ENCODE assay signal across 1 cellular context in genomic region chr7:137962875-137963507, GRCh38.
TF ChIP-seq lines count a peak whose summit lies in the region.

No MANE protein-coding gene starts in this region.

TF ChIP-seq in K562, 482 proteins besides CTCF, POLR2A, EP300 and RAD21 (continued from another document and continues in another):
- TF ChIP-seq BCLAF1 (IDR thresholded peaks at IDR 0.05; ENCODE audit: borderline replicate concordance in 1 of 2, control insufficient read depth in 1 of 2, low read depth in 2 of 2, low read length in 1 of 2): 0 out of 4 replicates have a peak, but pooled peaks of 1 of the 2 experiments have one; percentile 15
- no peak for TF ChIP-seq SMC3 (conservative IDR thresholded peaks at IDR 0.05; ENCODE audit: insufficient read depth, low read depth, low read length)
- no peak for TF ChIP-seq ZZZ3 (IDR thresholded peaks at IDR 0.05)
- no peak for TF ChIP-seq HDAC6 (IDR thresholded peaks at IDR 0.05; ENCODE audit: low read depth, low read length)
- TF ChIP-seq PML (IDR thresholded peaks at IDR 0.05; ENCODE audit: low read length): peak; percentile 98
- TF ChIP-seq THAP12 (CRISPR knock-in tag; IDR thresholded peaks at IDR 0.05): no peak
- TF ChIP-seq HNRNPLL (IDR thresholded peaks at IDR 0.05; ENCODE audit: low read depth, low read length, poor library complexity, severe bottlenecking): peak; percentile 40
- no peak for TF ChIP-seq ZNF140 (CRISPR knock-in tag; IDR thresholded peaks at IDR 0.05)
- TF ChIP-seq PBX2 (CRISPR knock-in tag; IDR thresholded peaks at IDR 0.05; ENCODE audit: low read depth): no peak
- TF ChIP-seq PBX2 (tag; conservative IDR thresholded peaks at IDR 0.05; ENCODE audit: low read depth): no peak
- TF ChIP-seq ZNF277 (CRISPR knock-in tag; IDR thresholded peaks at IDR 0.05; ENCODE audit: borderline replicate concordance): no peak
- 0 out of 2 replicates have a peak, but pooled peaks have one; percentile 10 for TF ChIP-seq HBP1 (CRISPR knock-in tag; IDR thresholded peaks at IDR 0.05)
- 0 out of 2 replicates have a peak, but pooled peaks have one; percentile 25 for TF ChIP-seq THRB (CRISPR knock-in tag; conservative IDR thresholded peaks at IDR 0.05)
- peak; percentile 95 for TF ChIP-seq ARID3A (IDR thresholded peaks at IDR 0.05; ENCODE audit: borderline replicate concordance, low read depth, low read length)
- TF ChIP-seq SPI1 (IDR thresholded peaks at IDR 0.05; ENCODE audit: borderline replicate concordance, low read depth, low read length): no peak
- no peak for TF ChIP-seq MLX (CRISPR knock-in tag; conservative IDR thresholded peaks at IDR 0.05)
- no peak; the same call in 1 of the 2 replicates for TF ChIP-seq XRCC5 (IDR thresholded peaks at IDR 0.05; ENCODE audit: low read depth, low read length)
- no peak for TF ChIP-seq ELK3 (CRISPR knock-in tag; IDR thresholded peaks at IDR 0.05)
- TF ChIP-seq ZNF586 (CRISPR knock-in tag; conservative IDR thresholded peaks at IDR 0.05): no peak
- no peak for TF ChIP-seq ZNF444 (CRISPR knock-in tag; IDR thresholded peaks at IDR 0.05)
- peak; percentile 94 for TF ChIP-seq MTA1 (IDR thresholded peaks at IDR 0.05; ENCODE audit: borderline replicate concordance)
- no peak for TF ChIP-seq ASH1L (IDR thresholded peaks at IDR 0.05; ENCODE audit: borderline replicate concordance, low read depth, partially characterized antibody)
- TF ChIP-seq MEIS2 (IDR thresholded peaks at IDR 0.05; ENCODE audit: partially characterized antibody): peak; percentile 84
- TF ChIP-seq HMG20B (CRISPR knock-in tag; IDR thresholded peaks at IDR 0.05): no peak
- peak; percentile 18 for TF ChIP-seq TBP (optimal IDR thresholded peaks at IDR 0.05; ENCODE audit: low read depth, low read length)
- TF ChIP-seq ZNF354B (CRISPR knock-in tag; IDR thresholded peaks at IDR 0.05): no peak
- TF ChIP-seq PHF8 (IDR thresholded peaks at IDR 0.05; ENCODE audit: borderline replicate concordance, low read length): no peak
- no peak for TF ChIP-seq KDM2B (CRISPR knock-in tag; IDR thresholded peaks at IDR 0.05)
- TF ChIP-seq TRIM28 (IDR thresholded peaks at IDR 0.05): peak; percentile 73; the same call in 1 of the 2 replicates
- TF ChIP-seq L3MBTL2 (IDR thresholded peaks at IDR 0.05): no peak; the same call in 1 of the 2 replicates
- peak; percentile 72 for TF ChIP-seq MAFF (IDR thresholded peaks at IDR 0.05; ENCODE audit: low read length)
- TF ChIP-seq HMBOX1 (IDR thresholded peaks at IDR 0.05): peak; percentile 89
- peak; percentile 93 for TF ChIP-seq ZNF395 (CRISPR knock-in tag; IDR thresholded peaks at IDR 0.05)
- peak; percentile 94 for TF ChIP-seq MTA3 (IDR thresholded peaks at IDR 0.05; ENCODE audit: borderline replicate concordance)
- TF ChIP-seq CTBP1 (IDR thresholded peaks at IDR 0.05; ENCODE audit: borderline replicate concordance): peak; percentile 100
- TF ChIP-seq ZNF24 (IDR thresholded peaks at IDR 0.05): peak; percentile 45; the same call in 1 of the 2 replicates
- TF ChIP-seq SP2 (IDR thresholded peaks at IDR 0.05; ENCODE audit: extremely low read depth, low read depth, low read length, poor library complexity, severe bottlenecking): no peak
- no peak for TF ChIP-seq ZNF398 (CRISPR knock-in tag; IDR thresholded peaks at IDR 0.05)
